In genomic region chr6:35391240-35391968, GRCh38 we compare ENCODE assay signal across 11 cellular contexts. TPM values are rescaled to one million over a fixed set of nuclear protein-coding genes. Genes with fewer than 3 reads are reported as not detected.
DNase-seq lines count a peak whose midpoint lies in the region; ATAC-seq and TF ChIP-seq lines count a peak whose summit lies in the region.
"Had no signal": no experiment of that assay in that cellular context is flagged by ENCODE, and none has a peak within 500 bp of the region (broad histone marks: within the 10 kb centered on the region; RNA-seq: fewer than 3 reads in every experiment).

No MANE protein-coding gene starts in this region.

- no peaks in the 10 kb centered on the region for H3K9me3 Mint-ChIP-seq in Calu3 (ENCODE audit: low read depth, unreplicated experiment)

- DNase-seq in Calu3, result peak; percentile 71
- peak; percentile 69 for DNase-seq in RKO (ENCODE audit: low spot score)
- peak; percentile 91 for DNase-seq in osteoblast (ENCODE audit: insufficient read length, low spot score, missing footprints)
- DNase-seq in NCI-H146 (lab: John Stamatoyannopoulos, UW), result no peak
- DNase-seq in HuH-7 (ENCODE audit: low spot score), result no peak
- DNase-seq in NCI-H774 (lab: John Stamatoyannopoulos, UW), result no peak
- DNase-seq: NCI-H526 had no signal

- no peak overlapping the region for H3K4me3 Mint-ChIP-seq in Calu3 (ENCODE audit: low read depth, unreplicated experiment)

- intact Hi-C loops in Calu3 (cut with micrococcal nuclease; ENCODE audit: unreplicated experiment), result loop anchor here (5.0 kb wide), 1 partner anchor 61 kb away; the partner anchor contains the start of gene FANCE

- no peak for TF ChIP-seq CTCF in Calu3 (IDR thresholded peaks at IDR 0.05; ENCODE audit: unreplicated experiment)
- TF ChIP-seq CTCF in osteoblast (IDR thresholded peaks at IDR 0.05; ENCODE audit: extremely low read depth, low read depth, low read length), result no peak

- no peaks in the 10 kb centered on the region for H3K27me3 Mint-ChIP-seq in Calu3 (ENCODE audit: unreplicated experiment)

- H3K4me2 ChIP-seq in osteoblast (ENCODE audit: insufficient read depth, low read length), result peak overlapping the region; percentile 67

- CTCF ChIA-PET in Calu3 (lab: Charles Lee), result interaction anchor here (0.6 to 1.8 kb wide), 6 partner anchors 9 to 49 kb away, joined by 3 to 15 read pairs (median 4); partner anchors contain the start of gene PPARD

- peak overlapping the region in 1 of 2 donors; percentile 14 for H3K4me3 ChIP-seq in duodenal mucosa (ENCODE audit: low read depth in 1 of 2, low read length in 2 of 2)
- peak overlapping the region; percentile 1 for H3K4me3 ChIP-seq in osteoblast (ENCODE audit: insufficient read depth, low read length)
- H3K4me3 ChIP-seq: esophagus muscularis mucosa, uterus had no signal

- H3K4me1 ChIP-seq in duodenal mucosa (ENCODE audit: control insufficient read depth in 1 of 2, insufficient read depth in 2 of 2, low read length in 2 of 2) (peaks cover 31 to 40% of the 10 kb centered on the region in 2 donors), osteoblast (ENCODE audit: insufficient read depth, low read length) (peaks cover 54% of the 10 kb centered on the region)
- H3K4me1 ChIP-seq: uterus had no signal

- H4K20me1 ChIP-seq in osteoblast (ENCODE audit: insufficient read depth, low read length), result no peaks in the 10 kb centered on the region

- BruUV-seq in Calu3 (replicated peaks; lab: Mats Ljungman, UMichigan), result TSS peak; percentile 95

- no peaks in the 10 kb centered on the region for H3K9me3 ChIP-seq in duodenal mucosa (ENCODE audit: control insufficient read depth in 1 of 2, low read length in 2 of 2)
- no peaks in the 10 kb centered on the region for H3K9me3 ChIP-seq in osteoblast (ENCODE audit: low read depth, low read length)
- H3K9me3 ChIP-seq: esophagus muscularis mucosa, uterus had no signal

- peak overlapping the region; percentile 62 for H3K27ac Mint-ChIP-seq in Calu3 (ENCODE audit: unreplicated experiment)

- H3K36me3 ChIP-seq in duodenal mucosa (ENCODE audit: control insufficient read depth in 1 of 2, insufficient read depth in 2 of 2, low read length in 2 of 2), result no peaks in the 10 kb centered on the region
- peaks cover 5% of the 10 kb centered on the region for H3K36me3 ChIP-seq in osteoblast (ENCODE audit: insufficient read depth, low read length)
- H3K36me3 ChIP-seq: esophagus muscularis mucosa, uterus had no signal

- peaks cover 77% of the 10 kb centered on the region for H3K79me2 ChIP-seq in osteoblast (ENCODE audit: insufficient read depth, low read length)

- no peak for ATAC-seq in HG02571 (IDR thresholded peaks at IDR 0.05; ENCODE audit: unreplicated experiment)

- peaks cover 67% of the 10 kb centered on the region for H3K4me1 Mint-ChIP-seq in Calu3 (ENCODE audit: low read depth, unreplicated experiment)

- H3K27me3 ChIP-seq in duodenal mucosa (ENCODE audit: control insufficient read depth in 1 of 2, insufficient read depth in 2 of 2, low read length in 2 of 2) (no peaks in the 10 kb centered on the region), osteoblast (ENCODE audit: insufficient read depth, low read length) (no peaks in the 10 kb centered on the region)
- H3K27me3 ChIP-seq: esophagus muscularis mucosa, uterus had no signal

- H3K36me3 Mint-ChIP-seq in Calu3 (ENCODE audit: insufficient read depth, unreplicated experiment), result peaks cover 19% of the 10 kb centered on the region

- H2AFZ ChIP-seq in osteoblast (ENCODE audit: low read length), result no peak overlapping the region

- no peak overlapping the region for H3K27ac ChIP-seq in duodenal mucosa (ENCODE audit: low read depth, low read length)
- peak overlapping the region; percentile 96 for H3K27ac ChIP-seq in osteoblast (ENCODE audit: low read depth, low read length)
- H3K27ac ChIP-seq: esophagus muscularis mucosa, uterus had no signal

- H3K9ac ChIP-seq in duodenal mucosa (ENCODE audit: low read depth in 1 of 2, low read length in 2 of 2), result peak overlapping the region; percentile 8 to 16

RNA-seq across cellular contexts. Expression of gene PPARD, which starts 49.0 kb away (rescaled TPM):
- 26.2 and 26.8 TPM in 2 replicates for total RNA-seq in Calu3 (2022)
- 12.3 and 13.3 TPM in 2 replicates for total RNA-seq in osteoblast

Comparison
In these comparisons a context has a peak if more than half of its experiments do, and no peak if none do; other contexts are left out.
1. DNase-seq: peak in Calu3 (single experiment), RKO (single experiment) and osteoblast (single experiment); none in NCI-H146 (single experiment), HuH-7 (single experiment) and NCI-H774 (single experiment).